ENCODE assay signal across 22 cellular contexts in genomic region chr9:35743880-35744518, GRCh38. TPM values are rescaled to one million over a fixed set of nuclear protein-coding genes. Genes with fewer than 3 reads are reported as not detected.
"Had no signal": no experiment of that assay in that cellular context is flagged by ENCODE, and none has a peak within 500 bp of the region (broad histone marks: within the 10 kb centered on the region; RNA-seq: fewer than 3 reads in every experiment).

No MANE protein-coding gene starts in this region.

- H3K27me3 ChIP-seq: tibial artery had no signal

- H3K4me3 ChIP-seq: tibial artery had no signal

- H3K9me3 ChIP-seq: tibial artery had no signal

- ATAC-seq: activated naive CD8-positive, alpha-beta T cell treated with anti-CD3 and anti-CD28 coated beads, Interleukin-2, amount 50 U/mL, for 24 hours; esophagus mucosa; sciatic nerve; SK-N-SH treated with all-trans-retinoic acid at 6 μM for 48 hours had no signal

- DNase-seq: activated CD4-positive, alpha-beta T cell treated with anti-CD3 and anti-CD28 coated beads, Interleukin-2, amount 50 U/mL, for 4 hours; activated CD4-positive, CD25-positive, alpha-beta regulatory T cell treated with anti-CD3 and anti-CD28 coated beads, Interleukin-2, amount 50 U/mL, for 72 hours; activated naive CD4-positive, alpha-beta T cell treated with anti-CD3 and anti-CD28 coated beads for 36 hours; activated naive CD8-positive, alpha-beta T cell treated with anti-CD3 and anti-CD28 coated beads, Interleukin-2, amount 50 U/mL, for 24 hours; activated T-cell treated with anti-CD3 and anti-CD28 coated beads for 4 hours; aorta; hypothalamus; nephron progenitor cell; stimulated activated CD4-positive, alpha-beta T cell treated with anti-CD3 and anti-CD28 coated beads, Interleukin-12 subunit alpha, Interleukin-12 subunit beta, amount 100 ng/mL, for 4 hours; stimulated activated CD4-positive, alpha-beta T cell treated with anti-CD3 and anti-CD28 coated beads, Interleukin-2, amount 100 ng/mL, for 24 hours; tibial artery had no signal

RNA-seq across cellular contexts. Expression of gene MSMP, which starts 10.1 kb away (rescaled TPM):
- total RNA-seq: bronchial epithelial cell; cerebellum; esophagus mucosa; kidney epithelial cell; liver; mesenteric fat pad; osteoblast; sciatic nerve; subcutaneous adipose tissue; T-helper 1 cell treated with Interleukin-12 subunit alpha and Interleukin-12 subunit beta and Interleukin-4 antibody, amounts not matched to agents 30 ng/mL and 1 ng/mL, for 36 hours had no signal
